ENCODE assay signal across 1 cellular context in genomic region chr2:231706731-231707624, GRCh38.
A peak's percentile ranks its signal among the peaks of the same experiment; 100 is the strongest.
TF ChIP-seq lines count a peak whose summit lies in the region.

No MANE protein-coding gene starts in this region.

TF ChIP-seq in HEK293, 187 proteins besides CTCF, POLR2A, EP300 and RAD21 (continued from another document and continues in another):
- TF ChIP-seq ZBTB44 (tag by site-specific recombination; IDR thresholded peaks at IDR 0.05) (no peak), SETDB1 (IDR thresholded peaks at IDR 0.05; ENCODE audit: insufficient read length, low read length) (no peak), ZBTB7A (tag by site-specific recombination; IDR thresholded peaks at IDR 0.05; ENCODE audit: low read depth) (no peak), ZEB2 (tag by site-specific recombination; IDR thresholded peaks at IDR 0.05) (peak; percentile 92), ZBTB49 (tag by site-specific recombination; IDR thresholded peaks at IDR 0.05; ENCODE audit: low read depth) (no peak), ZNF692 (tag by site-specific recombination; IDR thresholded peaks at IDR 0.05) (no peak), GLIS1 (tag by site-specific recombination; IDR thresholded peaks at IDR 0.05) (no peak), ZBTB48 (tag by site-specific recombination; IDR thresholded peaks at IDR 0.05) (0 out of 2 replicates have a peak, but pooled peaks have one; percentile 67), ZNF16 (tag by site-specific recombination; IDR thresholded peaks at IDR 0.05; ENCODE audit: low read depth) (no peak), ZNF670 (tag by site-specific recombination; IDR thresholded peaks at IDR 0.05; ENCODE audit: low read depth) (no peak), ZIC2 (tag by site-specific recombination; IDR thresholded peaks at IDR 0.05) (peak; percentile 38; the same call in 1 of the 2 replicates), WT1 (tag by site-specific recombination; IDR thresholded peaks at IDR 0.05) (no peak), ZNF561 (tag by site-specific recombination; IDR thresholded peaks at IDR 0.05; ENCODE audit: borderline replicate concordance) (0 out of 2 replicates have a peak, but pooled peaks have one; percentile 13), ZNF777 (tag by site-specific recombination; IDR thresholded peaks at IDR 0.05; ENCODE audit: borderline replicate concordance) (0 out of 2 replicates have a peak, but pooled peaks have one; percentile 47), ZNF792 (tag by site-specific recombination; IDR thresholded peaks at IDR 0.05) (no peak), KLF17 (tag by site-specific recombination; IDR thresholded peaks at IDR 0.05) (peak; percentile 50; the same call in 1 of the 2 replicates), ZNF10 (tag by site-specific recombination; IDR thresholded peaks at IDR 0.05) (no peak), ZNF521 (tag by site-specific recombination; IDR thresholded peaks at IDR 0.05) (no peak), ZNF513 (tag by site-specific recombination; IDR thresholded peaks at IDR 0.05) (no peak), PRDM1 (tag by site-specific recombination; IDR thresholded peaks at IDR 0.05) (no peak), ZNF391 (tag by site-specific recombination; IDR thresholded peaks at IDR 0.05; ENCODE audit: borderline replicate concordance, low read depth) (peak; percentile 17; the same call in 1 of the 2 replicates), ZNF629 (tag by site-specific recombination; IDR thresholded peaks at IDR 0.05) (peak; percentile 87), ZNF785 (tag by site-specific recombination; IDR thresholded peaks at IDR 0.05) (no peak), ZBTB6 (tag by site-specific recombination; IDR thresholded peaks at IDR 0.05) (no peak), ZNF677 (tag by site-specific recombination; IDR thresholded peaks at IDR 0.05) (no peak), ZFHX2 (tag by site-specific recombination; conservative IDR thresholded peaks at IDR 0.05) (peak; percentile 38), ZNF214 (tag by site-specific recombination; IDR thresholded peaks at IDR 0.05; ENCODE audit: borderline replicate concordance) (no peak), HIC1 (tag by site-specific recombination; IDR thresholded peaks at IDR 0.05) (peak; percentile 83), REST (tag by site-specific recombination; IDR thresholded peaks at IDR 0.05) (no peak), ZFP3 (tag by site-specific recombination; IDR thresholded peaks at IDR 0.05; ENCODE audit: low read depth) (no peak), SP7 (tag by site-specific recombination; IDR thresholded peaks at IDR 0.05) (peak; percentile 9; the same call in 1 of the 2 replicates), ZNF366 (tag by site-specific recombination; conservative IDR thresholded peaks at IDR 0.05) (peak; percentile 67), PATZ1 (tag by site-specific recombination; IDR thresholded peaks at IDR 0.05) (no peak; the same call in 1 of the 2 replicates), ZNF202 (tag by site-specific recombination; IDR thresholded peaks at IDR 0.05; ENCODE audit: borderline replicate concordance) (no peak), BCL11B (tag by site-specific recombination; IDR thresholded peaks at IDR 0.05; ENCODE audit: low read depth) (no peak), ZNF701 (tag by site-specific recombination; IDR thresholded peaks at IDR 0.05) (no peak)
